Comparison of ENCODE assay signal across 11 cellular contexts in the genomic region with DNA sequence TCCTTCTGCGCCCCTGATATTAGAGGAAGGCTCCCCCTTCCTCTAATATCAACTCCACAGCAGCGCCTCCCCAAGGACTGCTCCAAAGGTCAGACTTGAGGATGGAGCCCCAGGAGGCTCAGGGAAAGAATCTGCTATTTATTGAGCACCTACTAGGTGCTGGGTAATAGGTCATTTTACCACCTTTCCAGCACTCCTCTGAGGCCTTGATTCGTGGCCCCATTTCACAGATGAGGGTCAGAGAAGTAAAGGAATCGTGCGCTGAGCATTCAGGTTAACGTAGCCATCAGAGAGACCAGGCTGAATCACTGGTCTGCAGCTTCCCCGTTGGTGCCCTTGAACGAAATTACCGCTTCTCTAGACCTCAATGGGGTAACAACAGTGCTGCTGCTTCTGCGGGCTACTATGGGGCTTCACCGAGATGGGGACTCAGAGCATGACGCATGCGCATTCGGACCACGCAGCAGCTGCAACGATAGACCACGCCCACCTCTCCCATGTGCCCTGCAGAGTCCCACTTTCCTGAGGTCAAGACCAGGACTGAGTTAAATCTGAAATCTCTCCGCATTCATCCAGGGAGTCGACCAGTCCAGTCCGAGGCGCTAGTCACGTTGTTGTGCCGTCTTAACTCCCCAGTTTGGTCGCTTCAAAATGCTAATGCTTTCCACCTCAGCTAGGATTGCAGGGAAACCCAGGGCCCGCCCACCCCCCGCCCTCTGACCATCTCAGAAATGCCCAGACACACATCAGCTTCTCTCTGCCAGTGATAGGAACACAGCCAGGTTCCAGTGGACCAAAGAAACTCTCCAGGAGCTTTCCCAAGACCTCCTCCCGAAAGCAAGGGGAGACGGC. TPM values are rescaled to one million over a fixed set of nuclear protein-coding genes. Genes with fewer than 3 reads are reported as not detected.
A peak's percentile ranks its signal among the peaks of the same experiment; 100 is the strongest.
DNase-seq lines count a peak whose midpoint lies in the region; ATAC-seq lines count a peak whose summit lies in the region.
"Had no signal": no experiment of that assay in that cellular context is flagged by ENCODE, and none has a peak within 500 bp of the region (broad histone marks: within the 10 kb centered on the region; RNA-seq: fewer than 3 reads in every experiment).

No MANE protein-coding gene starts in this region.

- no peaks in the 10 kb centered on the region for H3K4me1 Mint-ChIP-seq in activated T-cell treated with anti-CD3 and anti-CD28 coated beads, Interleukin-2, amount 50 U/mL, for 4 hours (ENCODE audit: low read depth)

- H3K27ac ChIP-seq in caudate nucleus (ENCODE audit: low read depth, low read length) (no peak overlapping the region), substantia nigra (ENCODE audit: low read depth, low read length, poor library complexity, severe bottlenecking) (peak overlapping the region; percentile 32)
- H3K27ac ChIP-seq: BLaER1 had no signal

- no peak overlapping the region for H3K4me3 Mint-ChIP-seq in activated T-cell treated with anti-CD3 and anti-CD28 coated beads, Interleukin-2, amount 50 U/mL, for 4 hours
- H3K4me3 Mint-ChIP-seq: activated naive CD8-positive, alpha-beta T cell treated with anti-CD3 and anti-CD28 coated beads, Interleukin-2, amount 10 ng/mL, durations not matched to agents 7 days and 5 days had no signal

- DNase-seq in activated T-cell treated with anti-CD3 and anti-CD28 coated beads, Interleukin-2, amount 50 U/mL, for 4 hours: no peak
- DNase-seq in activated T-cell treated with anti-CD3 and anti-CD28 coated beads for 4 hours: no peak
- DNase-seq in caudate nucleus (lab: John Stamatoyannopoulos, UW): peak in 51 of 61 donors; percentile 3 to 80 (median 47)
- peak; percentile 81 to 84 for DNase-seq in left colon
- DNase-seq in substantia nigra (lab: John Stamatoyannopoulos, UW): peak in 43 of 49 donors; percentile 13 to 84 (median 58)
- no peak for DNase-seq in SIG-M5 treated with dmso at 0.1 percent for 504 hours (lab: John Stamatoyannopoulos, UW; ENCODE audit: unreplicated experiment)
- DNase-seq in RKO (ENCODE audit: low spot score): no peak
- DNase-seq: activated naive CD8-positive, alpha-beta T cell treated with anti-CD3 and anti-CD28 coated beads, Interleukin-2, amount 10 ng/mL, durations not matched to agents 7 days and 5 days; NCI-H69 had no signal

- H3K9me3 Mint-ChIP-seq in activated T-cell treated with anti-CD3 and anti-CD28 coated beads, Interleukin-2, amount 50 U/mL, for 4 hours: no peaks in the 10 kb centered on the region
- H3K9me3 Mint-ChIP-seq: activated naive CD8-positive, alpha-beta T cell treated with anti-CD3 and anti-CD28 coated beads, Interleukin-2, amount 10 ng/mL, durations not matched to agents 7 days and 5 days had no signal

- ATAC-seq in activated T-cell treated with anti-CD3 and anti-CD28 coated beads, Interleukin-2, amount 50 U/mL, for 4 hours: peak; percentile 32 to 57
- ATAC-seq in left colon: no peak
- ATAC-seq in HG03520 (IDR thresholded peaks at IDR 0.05; ENCODE audit: unreplicated experiment): no peak

- H3K27me3 Mint-ChIP-seq in activated T-cell treated with anti-CD3 and anti-CD28 coated beads, Interleukin-2, amount 50 U/mL, for 4 hours (ENCODE audit: low read depth): peaks cover 61% of the 10 kb centered on the region

- intact Hi-C loops in left colon (cut with DNase I, micrococcal nuclease): no loop called here

- H3K36me3 Mint-ChIP-seq in activated T-cell treated with anti-CD3 and anti-CD28 coated beads, Interleukin-2, amount 50 U/mL, for 4 hours (ENCODE audit: insufficient read depth): no peaks in the 10 kb centered on the region
- H3K36me3 Mint-ChIP-seq: activated naive CD8-positive, alpha-beta T cell treated with anti-CD3 and anti-CD28 coated beads, Interleukin-2, amount 10 ng/mL, durations not matched to agents 7 days and 5 days had no signal

RNA-seq across cellular contexts. Expression of gene CAMK2N1, which starts 12.9 kb away (rescaled TPM):
- total RNA-seq in activated T-cell treated with anti-CD3 and anti-CD28 coated beads, Interleukin-2, amount 50 U/mL, for 4 hours: 1 to 10 TPM; 1.3 to 1.6 (median 1.5) TPM
- 100 to 1,000 TPM; 194 to 242 TPM for total RNA-seq in left colon

RNA-seq across cellular contexts. Expression of gene MUL1, which starts 34.9 kb away (rescaled TPM):
- total RNA-seq in activated T-cell treated with anti-CD3 and anti-CD28 coated beads, Interleukin-2, amount 50 U/mL, for 4 hours: 10 to 100 TPM; 21.6 to 25.0 (median 24.2) TPM
- 10 to 100 TPM; 37.9 to 43.3 TPM for total RNA-seq in left colon

Comparison
In these comparisons a context has a peak if more than half of its experiments do, and no peak if none do; other contexts are left out.
1. ATAC-seq: peak in activated T-cell treated with anti-CD3 and anti-CD28 coated beads, Interleukin-2, amount 50 U/mL, for 4 hours (2 of 2); none in left colon (single experiment) and HG03520 (single experiment).
2. DNase-seq: peak in caudate nucleus (51 of 61), left colon (2 of 2) and substantia nigra (43 of 49); none in activated T-cell treated with anti-CD3 and anti-CD28 coated beads, Interleukin-2, amount 50 U/mL, for 4 hours (single experiment), activated T-cell treated with anti-CD3 and anti-CD28 coated beads for 4 hours (single experiment), SIG-M5 treated with dmso at 0.1 percent for 504 hours (single experiment) and RKO (single experiment).
3. RNA of gene CAMK2N1, which starts 12.9 kb away (total RNA-seq): 194 to 242 TPM in left colon; 1.3 to 1.6 TPM in activated T-cell treated with anti-CD3 and anti-CD28 coated beads, Interleukin-2, amount 50 U/mL, for 4 hours; every median in the first group is over 10 times any median in the second.